ENCODE assay signal across 13 cellular contexts in genomic region chr15:30103941-30104507, GRCh38. TPM values are rescaled to one million over a fixed set of nuclear protein-coding genes. Genes with fewer than 3 reads are reported as not detected.
A peak's percentile ranks its signal among the peaks of the same experiment; 100 is the strongest.
DNase-seq lines count a peak whose midpoint lies in the region; ATAC-seq, FAIRE-seq and TF ChIP-seq lines count a peak whose summit lies in the region.
"Not testable (repeated sequence)": the region's sequence is repeated elsewhere in the genome, so short reads cannot be mapped to it uniquely, and the experiment has no call there.
"Had no signal": no experiment of that assay in that cellular context is flagged by ENCODE, and none has a peak within 500 bp of the region (broad histone marks: within the 10 kb centered on the region; RNA-seq: fewer than 3 reads in every experiment).

No MANE protein-coding gene starts in this region.

- H3K4me3 ChIP-seq in AG04449 (ENCODE audit: low read depth, low read length) (peak overlapping the region; percentile 36; the same call in 1 of the 2 replicates), WI38 (ENCODE audit: low read depth, low read length) (peak overlapping the region; percentile 27; the same call in 1 of the 2 replicates), fibroblast of pulmonary artery (replicated peaks; ENCODE audit: low read depth, low read length) (peak overlapping the region; percentile 40), iPS DF 6.9 (ENCODE audit: low read length) (peak overlapping the region; percentile 54; the same call in 1 of the 2 replicates), retinal pigment epithelial cell (ENCODE audit: low read length) (peak overlapping the region; percentile 37)
- H3K4me3 ChIP-seq in K562; mesendoderm (ENCODE audit: low read length): not testable (repeated sequence)

- H3K56ac ChIP-seq in mesendoderm (ENCODE audit: low read length) = peak overlapping the region; percentile 73

- H2BK120ac ChIP-seq in mesendoderm (ENCODE audit: low read depth, low read length) = not testable (repeated sequence)

- H3K36me3 ChIP-seq in K562 (ENCODE audit: control insufficient read depth, insufficient read depth, low read length); iPS DF 6.9 (ENCODE audit: control insufficient read depth, insufficient read depth, low read length); mesendoderm (ENCODE audit: control insufficient read depth, insufficient read depth, low read length): not testable (repeated sequence)

- H3K9ac ChIP-seq in K562 (ENCODE audit: insufficient read depth in 1 of 2, low read depth in 2 of 2, low read length in 2 of 2); mesendoderm (ENCODE audit: low read length): not testable (repeated sequence)

- not testable (repeated sequence) for H3K4me2 ChIP-seq in K562 (ENCODE audit: insufficient read depth, low read length); mesendoderm (ENCODE audit: low read length)

- not testable (repeated sequence) for DNase-seq in AG04449 (ENCODE audit: low read depth, low spot score); K562 (ENCODE audit: extremely low read depth in 1 of 4, low spot score in 3 of 4); fibroblast of pulmonary artery (ENCODE audit: low read depth); iPS DF 6.9 (ENCODE audit: low read depth, low spot score); mesendoderm; retinal pigment epithelial cell (ENCODE audit: low read depth)

- H3K4me1 ChIP-seq in K562 (replicated peaks in 1 of 2; ENCODE audit: control insufficient read depth in 2 of 2, insufficient read depth in 2 of 2, low read length in 2 of 2); iPS DF 6.9 (ENCODE audit: control insufficient read depth, insufficient read depth, low read length); mesendoderm (ENCODE audit: control insufficient read depth, low read depth, low read length): not testable (repeated sequence)

- H3K18ac ChIP-seq in mesendoderm (ENCODE audit: low read length) = not testable (repeated sequence)

- H2AK5ac ChIP-seq in mesendoderm (ENCODE audit: low read length) = not testable (repeated sequence)

- not testable (repeated sequence) for H3K79me2 ChIP-seq in K562 (ENCODE audit: control insufficient read depth, insufficient read depth, low read length); mesendoderm (ENCODE audit: control insufficient read depth, insufficient read depth, low read length)

- not testable (repeated sequence) for H4K20me1 ChIP-seq in K562 (replicated peaks; ENCODE audit: control insufficient read depth, insufficient read depth, low read length)

- TF ChIP-seq CTCF in AG04449 (IDR thresholded peaks at IDR 0.05; ENCODE audit: insufficient read depth, low read length, missing control alignments); WI38 (IDR thresholded peaks at IDR 0.05; ENCODE audit: low read depth, low read length); K562 (IDR thresholded peaks at IDR 0.05 in 2 of 3, conservative IDR thresholded peaks at IDR 0.05 in 1 of 3; ENCODE audit: insufficient read depth in 2 of 3, low read depth in 1 of 3, low read length in 3 of 3); fibroblast of pulmonary artery (IDR thresholded peaks at IDR 0.05; ENCODE audit: low read length, missing control alignments); retinal pigment epithelial cell (conservative IDR thresholded peaks at IDR 0.05; ENCODE audit: low read depth, low read length): not testable (repeated sequence)

- CTCF ChIA-PET in AG04449 (lab: Yijun Ruan, JAX); K562 (lab: Yijun Ruan, JAX; ENCODE audit: low intra/inter-chr PET ratio): not testable (repeated sequence)

- not testable (repeated sequence) for TF ChIP-seq RAD21 in K562 (CRISPR knock-in tag; conservative IDR thresholded peaks at IDR 0.05 in 1 of 2, IDR thresholded peaks at IDR 0.05 in 1 of 2)

- H3K27me3 ChIP-seq in K562 (ENCODE audit: control insufficient read depth in 2 of 2, insufficient read depth in 2 of 2, low read length in 2 of 2); iPS DF 6.9 (ENCODE audit: control insufficient read depth, insufficient read depth, low read length); mesendoderm (ENCODE audit: insufficient read depth, low read length, poor library complexity): not testable (repeated sequence)

- in situ Hi-C loops in K562 (cut with MboI) = not testable (repeated sequence)

- TF ChIP-seq EP300 in K562 (IDR thresholded peaks at IDR 0.05; ENCODE audit: low read length) = not testable (repeated sequence)

- not testable (repeated sequence) for H2BK15ac ChIP-seq in mesendoderm (replicated peaks; ENCODE audit: low read depth)

- H3K27ac ChIP-seq in K562 (ENCODE audit: extremely low read depth, low read depth, low read length); iPS DF 6.9 (ENCODE audit: low read length); mesendoderm (ENCODE audit: low read depth, low read length): not testable (repeated sequence)

- WGBS in K562 (ENCODE audit: insufficient coverage, low coverage, missing lambda C conversion rate) = 0% methylated on average over 1 of the region's 42 CpGs
- no CpG with 5 or more reads among the region's 42 CpGs for WGBS in iPS DF 6.9 (ENCODE audit: insufficient coverage, insufficient read length)
- WGBS in mesendoderm (ENCODE audit: extremely low coverage, insufficient coverage, low lambda C conversion rate) = no CpG with 5 or more reads among the region's 42 CpGs

- H4K8ac ChIP-seq in mesendoderm (ENCODE audit: low read depth, low read length) = not testable (repeated sequence)

- H3K9me1 ChIP-seq in K562 (ENCODE audit: control insufficient read depth, insufficient read depth, low read length) = not testable (repeated sequence)

- H3K79me1 ChIP-seq in mesendoderm (ENCODE audit: low read length) = not testable (repeated sequence)

- H3K23ac ChIP-seq in mesendoderm (ENCODE audit: low read length) = not testable (repeated sequence)

- not testable (repeated sequence) for FAIRE-seq in K562 (lab: Jason Lieb, UNC)

- intact Hi-C loops in K562 (cut with micrococcal nuclease) = not testable (repeated sequence)

- H3K4ac ChIP-seq in mesendoderm (ENCODE audit: low read depth, low read length) = not testable (repeated sequence)

- POLR2A ChIA-PET in AG04449 (lab: Yijun Ruan, JAX); K562 (lab: Yijun Ruan, JAX): not testable (repeated sequence)

- not testable (repeated sequence) for BruUV-seq in K562 (replicated peaks; lab: Mats Ljungman, UMichigan)

- peak; percentile 36 for ATAC-seq in HG02642 (IDR thresholded peaks at IDR 0.05; ENCODE audit: poor library complexity, unreplicated experiment)
- ATAC-seq in K562 = peak; percentile 85

- not testable (repeated sequence) for H2BK5ac ChIP-seq in mesendoderm (ENCODE audit: low read length)

- H4K5ac ChIP-seq in mesendoderm (ENCODE audit: low read length) = not testable (repeated sequence)

- TF ChIP-seq POLR2A in K562 (conservative IDR thresholded peaks at IDR 0.05) = not testable (repeated sequence)

- not testable (repeated sequence) for H3K9me3 ChIP-seq in K562 (replicated peaks; ENCODE audit: control insufficient read depth, insufficient read depth, low read depth, low read length); iPS DF 6.9 (ENCODE audit: control insufficient read depth, insufficient read depth, low read length)

- H2AFZ ChIP-seq in K562 (ENCODE audit: low read depth, low read length) = not testable (repeated sequence)

RNA-seq across cellular contexts. Expression of gene GOLGA8J, which starts 21.3 kb away (rescaled TPM):
- not detected in 2 replicates for total RNA-seq in K562 (2011; cell fraction: chromatin; rRNA removed; ENCODE audit: low replicate concordance)
- total RNA-seq in K562 (2011; cell fraction: nucleolus; rRNA removed) = not detected in 2 replicates
- 0.22 TPM in 1 of 2 replicates, not detected in the other for total RNA-seq in K562 (2011; cell fraction: nucleoplasm; rRNA removed)
- total RNA-seq in K562 (2014; rRNA removed) (not detected in 2 replicates), K562 (2014; rRNA removed; fragmentation: Illumina TruSeq; extraction: Trizol) (not detected in 2 replicates), K562 (2015; rRNA removed; fragmentation: Illumina TruSeq; extraction: Trizol) (not detected in 2 replicates), K562 (2021) (not detected in 2 replicates)
- polyA plus RNA-seq in K562 (2011; rRNA removed) (not detected in 2 replicates), K562 (2014; fragmentation: Illumina TruSeq; extraction: Trizol) (not detected in 2 replicates), K562 (2014; fragmentation: Nextera tagmentation; extraction: Ambion mirVana) (not detected), K562 (2014; rRNA removed) (not detected in 2 replicates)
- not detected in 2 replicates for polyA plus RNA-seq in K562 (2011; cell fraction: cytosol; rRNA removed)
- polyA plus RNA-seq in K562 (2011; cell fraction: nucleus; rRNA removed) = not detected in 2 replicates
- not detected in 2 replicates for polyA plus RNA-seq in K562 (2012)
- polyA minus RNA-seq in K562 (2011; rRNA and poly(A)+ RNA removed) = not detected in 2 replicates
- not detected in 2 replicates for polyA minus RNA-seq in K562 (2011; cell fraction: cytosol; rRNA and poly(A)+ RNA removed)
- not detected in 2 replicates for polyA minus RNA-seq in K562 (2011; cell fraction: nucleus; rRNA and poly(A)+ RNA removed)
- not detected for polyA plus RNA-seq in mesendoderm (2013, experiment 1 of 2)
- polyA plus RNA-seq in mesendoderm (2013, experiment 2 of 2) = not detected
- total RNA-seq: activated naive CD4-positive, alpha-beta T cell treated with anti-CD3 and anti-CD28 coated beads for 36 hours; dermis microvascular lymphatic vessel endothelial cell; esophagus squamous epithelium had no signal
- polyA plus RNA-seq: CD8-positive, alpha-beta memory T cell had no signal

RNA-seq across cellular contexts. Expression of gene GOLGA8T, which starts 30.8 kb away (rescaled TPM):
- total RNA-seq in K562 (2011; cell fraction: chromatin; rRNA removed; ENCODE audit: low replicate concordance) = not detected in 2 replicates
- not detected in 2 replicates for total RNA-seq in K562 (2011; cell fraction: nucleolus; rRNA removed)
- not detected in 2 replicates for total RNA-seq in K562 (2011; cell fraction: nucleoplasm; rRNA removed)
- total RNA-seq in K562 (2014; rRNA removed) (not detected in 2 replicates), K562 (2014; rRNA removed; fragmentation: Illumina TruSeq; extraction: Trizol) (not detected in 2 replicates), K562 (2015; rRNA removed; fragmentation: Illumina TruSeq; extraction: Trizol) (not detected in 2 replicates), K562 (2021) (not detected in 2 replicates)
- polyA plus RNA-seq in K562 (2011; rRNA removed) (not detected in 2 replicates), K562 (2014; fragmentation: Illumina TruSeq; extraction: Trizol) (not detected in 2 replicates), K562 (2014; fragmentation: Nextera tagmentation; extraction: Ambion mirVana) (not detected), K562 (2014; rRNA removed) (not detected in 2 replicates)
- polyA plus RNA-seq in K562 (2011; cell fraction: cytosol; rRNA removed) = not detected in 2 replicates
- polyA plus RNA-seq in K562 (2011; cell fraction: nucleus; rRNA removed) = 0.10 and 0.11 TPM in 2 replicates
- 0.06 TPM in 1 of 2 replicates, not detected in the other for polyA plus RNA-seq in K562 (2012)
- not detected in 2 replicates for polyA minus RNA-seq in K562 (2011; rRNA and poly(A)+ RNA removed)
- polyA minus RNA-seq in K562 (2011; cell fraction: cytosol; rRNA and poly(A)+ RNA removed) = not detected in 2 replicates
- polyA minus RNA-seq in K562 (2011; cell fraction: nucleus; rRNA and poly(A)+ RNA removed) = not detected in 2 replicates
- 0.21 TPM for polyA plus RNA-seq in mesendoderm (2013, experiment 1 of 2)
- polyA plus RNA-seq in mesendoderm (2013, experiment 2 of 2) = 0.15 TPM
- total RNA-seq: activated naive CD4-positive, alpha-beta T cell treated with anti-CD3 and anti-CD28 coated beads for 36 hours; CD8-positive, alpha-beta memory T cell; esophagus squamous epithelium; prostate gland had no signal
- polyA plus RNA-seq: CD8-positive, alpha-beta memory T cell had no signal
